ENCODE assay signal across 8 cellular contexts in genomic region chr14:35532783-35533356, GRCh38. TPM values are rescaled to one million over a fixed set of nuclear protein-coding genes. Genes with fewer than 3 reads are reported as not detected.
DNase-seq lines count a peak whose midpoint lies in the region; ATAC-seq, FAIRE-seq and TF ChIP-seq lines count a peak whose summit lies in the region.

No MANE protein-coding gene starts in this region.

- no TSS peak for BruUV-seq in OCI-LY7 (replicated peaks; lab: Mats Ljungman, UMichigan)

- peaks cover 24 to 64% (median 37%) of the 10 kb centered on the region in 4 donors for H3K27me3 ChIP-seq in esophagus muscularis mucosa

- H2AFZ ChIP-seq in OCI-LY7 (ENCODE audit: low read length) = peak overlapping the region; percentile 38

- no peaks in the 10 kb centered on the region for H3K36me3 ChIP-seq in OCI-LY7 (ENCODE audit: insufficient read depth, low read length)
- peaks cover 0 to 7% (median 1%) of the 10 kb centered on the region in 4 donors for H3K36me3 ChIP-seq in esophagus muscularis mucosa

- H3K4me3 ChIP-seq in OCI-LY7 (ENCODE audit: low read depth, low read length, poor library complexity, severe bottlenecking) (peak overlapping the region; percentile 68), esophagus muscularis mucosa (peak overlapping the region; percentile 55 to 64 (median 58)), skin epidermis (peak overlapping the region in 6 of 7 experiments; percentile 26 to 62 (median 45))

- DNase-seq in NCI-H2029 treated with DMSO at 0.1 percent for 48 hours (lab: John Stamatoyannopoulos, UW) = peak; percentile 93
- DNase-seq in NCI-H2029 (lab: John Stamatoyannopoulos, UW) = no peak
- DNase-seq in OCI-LY7 (ENCODE audit: low spot score) = no peak
- no peak for DNase-seq in esophagus muscularis mucosa (ENCODE audit: extremely low spot score)
- DNase-seq in D721Med (ENCODE audit: insufficient read length, low spot score) = no peak
- DNase-seq in islet precursor cell = no peak

- no peak for FAIRE-seq in D721Med (lab: Jason Lieb, UNC)

- no peak for TF ChIP-seq POLR2A in esophagus muscularis mucosa (IDR thresholded peaks at IDR 0.05; ENCODE audit: low read depth)

- 19% methylated on average over 5 of the region's 6 CpGs for WGBS in esophagus muscularis mucosa

- no peak for TF ChIP-seq EP300 in esophagus muscularis mucosa (IDR thresholded peaks at IDR 0.05)

- H4K20me1 ChIP-seq in OCI-LY7 (ENCODE audit: insufficient read depth, low read length) = no peaks in the 10 kb centered on the region

- peak overlapping the region; percentile 87 for H3K4me2 ChIP-seq in OCI-LY7 (ENCODE audit: low read length)

- H3K4me1 ChIP-seq in OCI-LY7 (ENCODE audit: insufficient read depth, low read length, poor library complexity, severe bottlenecking) = peaks cover 5% of the 10 kb centered on the region
- peaks cover 29 to 31% (median 30%) of the 10 kb centered on the region in 4 donors for H3K4me1 ChIP-seq in esophagus muscularis mucosa

- H3K9me3 ChIP-seq in OCI-LY7 (ENCODE audit: low read length) (no peaks in the 10 kb centered on the region), esophagus muscularis mucosa (no peaks in the 10 kb centered on the region)

- POLR2A ChIA-PET in OCI-LY7 (lab: Charles Lee) = interaction anchor here (0.9 kb wide), 1 partner anchor 10 kb away, joined by 3 read pairs; no protein-coding TSS in a partner anchor

- no peaks in the 10 kb centered on the region for H3K79me2 ChIP-seq in OCI-LY7 (ENCODE audit: insufficient read depth, low read depth, low read length)

- ATAC-seq in GM19397 (IDR thresholded peaks at IDR 0.05; ENCODE audit: unreplicated experiment) = no peak

- intact Hi-C loops in OCI-LY7 (cut with micrococcal nuclease; ENCODE audit: unreplicated experiment) (loop anchor here (5.0 kb wide), 1 partner anchor 154 kb away; no protein-coding TSS in a partner anchor), esophagus muscularis mucosa (cut with DNase I) (no loop called here)

- H3K27ac ChIP-seq in OCI-LY7 (ENCODE audit: low read depth, low read length, poor library complexity, severe bottlenecking) (no peak overlapping the region), esophagus muscularis mucosa (replicated peaks in 1 of 4) (no peak overlapping the region), skin epidermis (no peak overlapping the region)

- no peaks in the 10 kb centered on the region for H3K9me2 ChIP-seq in OCI-LY7 (ENCODE audit: insufficient read depth, low read length)

- TF ChIP-seq CTCF in OCI-LY7 (conservative IDR thresholded peaks at IDR 0.05; ENCODE audit: low read length) = no peak
- TF ChIP-seq CTCF in esophagus muscularis mucosa (IDR thresholded peaks at IDR 0.05) = no peak
- no peak for TF ChIP-seq CTCF in D721Med (IDR thresholded peaks at IDR 0.05; ENCODE audit: insufficient read depth, missing control alignments)

- CTCF ChIA-PET in OCI-LY7 (lab: Charles Lee; ENCODE audit: unreplicated experiment) = no interaction called here

RNA-seq across cellular contexts. Expression of gene INSM2, which starts 1.1 kb away (rescaled TPM):
- 0.09 TPM in 1 of 2 replicates, not detected in the other for total RNA-seq in OCI-LY7 (2014; rRNA removed; shearing (Covaris generic))
- not detected in 2 replicates for total RNA-seq in OCI-LY7 (2022)
- not detected for total RNA-seq in esophagus muscularis mucosa
